14 cellular contexts compared by ENCODE assay signal in genomic region chr12:112422531-112422930, GRCh38. TPM values are rescaled to one million over a fixed set of nuclear protein-coding genes. Genes with fewer than 3 reads are reported as not detected.
A peak's percentile ranks its signal among the peaks of the same experiment; 100 is the strongest.
DNase-seq lines count a peak whose midpoint lies in the region; ATAC-seq and TF ChIP-seq lines count a peak whose summit lies in the region.
"Had no signal": no experiment of that assay in that cellular context is flagged by ENCODE, and none has a peak within 500 bp of the region (broad histone marks: within the 10 kb centered on the region; RNA-seq: fewer than 3 reads in every experiment).

No MANE protein-coding gene starts in this region.

- peak overlapping the region; percentile 39 for H3K27ac Mint-ChIP-seq in neural progenitor cell
- H3K27ac Mint-ChIP-seq in activated CD8-positive, alpha-beta T cell treated with anti-CD3 and anti-CD28 coated beads, Interleukin-2, amount 10 ng/mL, durations not matched to agents 7 days and 5 days = no peak overlapping the region
- H3K27ac Mint-ChIP-seq: activated CD4-positive, alpha-beta T cell treated with anti-CD3 and anti-CD28 coated beads, Interleukin-2, amount 10 ng/mL, durations not matched to agents 7 days and 5 days had no signal

- H3K79me2 ChIP-seq in Loucy (ENCODE audit: insufficient read depth, low read length) = peaks cover 87% of the 10 kb centered on the region
- peaks cover 96% of the 10 kb centered on the region for H3K79me2 ChIP-seq in neural progenitor cell (ENCODE audit: low read depth)

- no peak overlapping the region for H3K27ac ChIP-seq in neural progenitor cell
- H3K27ac ChIP-seq: SK-N-MC had no signal

- peak overlapping the region; percentile 39 for H3K9ac ChIP-seq in Loucy (ENCODE audit: low read depth, low read length, poor library complexity, severe bottlenecking)
- H3K9ac ChIP-seq in neural progenitor cell = no peak overlapping the region

- H3K9me3 Mint-ChIP-seq in neural progenitor cell = no peaks in the 10 kb centered on the region
- no peaks in the 10 kb centered on the region for H3K9me3 Mint-ChIP-seq in activated CD8-positive, alpha-beta T cell treated with anti-CD3 and anti-CD28 coated beads, Interleukin-2, amount 10 ng/mL, durations not matched to agents 7 days and 5 days (ENCODE audit: insufficient read depth)
- H3K9me3 Mint-ChIP-seq: activated CD4-positive, alpha-beta T cell treated with anti-CD3 and anti-CD28 coated beads, Interleukin-2, amount 10 ng/mL, durations not matched to agents 7 days and 5 days; activated naive CD4-positive, alpha-beta T cell treated with anti-CD3 and anti-CD28 coated beads, Interleukin-2, amount 50 U/mL, for 72 hours had no signal

- TF ChIP-seq CTCF in Loucy (conservative IDR thresholded peaks at IDR 0.05; ENCODE audit: low read length) (no peak), fibroblast of the aortic adventitia (IDR thresholded peaks at IDR 0.05; ENCODE audit: insufficient read depth, low read length) (no peak), neural progenitor cell (IDR thresholded peaks at IDR 0.05) (no peak)

- peak overlapping the region; percentile 91 for H3K4me2 ChIP-seq in Loucy (ENCODE audit: low read depth, low read length, poor library complexity, severe bottlenecking)
- no peak overlapping the region for H3K4me2 ChIP-seq in neural progenitor cell

- H3K27me3 Mint-ChIP-seq in neural progenitor cell (ENCODE audit: insufficient read depth, low read depth) = peaks cover 2% of the 10 kb centered on the region
- H3K27me3 Mint-ChIP-seq in activated CD8-positive, alpha-beta T cell treated with anti-CD3 and anti-CD28 coated beads, Interleukin-2, amount 10 ng/mL, durations not matched to agents 7 days and 5 days (ENCODE audit: low read depth) = no peaks in the 10 kb centered on the region
- H3K27me3 Mint-ChIP-seq: activated CD4-positive, alpha-beta T cell treated with anti-CD3 and anti-CD28 coated beads, Interleukin-2, amount 10 ng/mL, durations not matched to agents 7 days and 5 days had no signal

- H3K4me1 Mint-ChIP-seq in neural progenitor cell = peaks cover 15% of the 10 kb centered on the region
- peaks cover 39% of the 10 kb centered on the region for H3K4me1 Mint-ChIP-seq in activated CD8-positive, alpha-beta T cell treated with anti-CD3 and anti-CD28 coated beads, Interleukin-2, amount 10 ng/mL, durations not matched to agents 7 days and 5 days (ENCODE audit: low read depth)

- CTCF ChIA-PET in activated CD8-positive, alpha-beta T cell treated with anti-CD3 and anti-CD28 coated beads, Interleukin-2, amount 10 ng/mL, durations not matched to agents 7 days and 5 days (lab: Charles Lee) = interaction anchor here (1.1 kb wide), 1 partner anchor 12 kb away, joined by 4 read pairs; no protein-coding TSS in a partner anchor

- peaks cover 42% of the 10 kb centered on the region for H3K4me1 ChIP-seq in Loucy (ENCODE audit: insufficient read depth, low read length, poor library complexity, severe bottlenecking)
- H3K4me1 ChIP-seq in neural progenitor cell = peaks cover 6% of the 10 kb centered on the region
- H3K4me1 ChIP-seq: BE2C had no signal

- no peaks in the 10 kb centered on the region for H3K36me3 ChIP-seq in Loucy (ENCODE audit: insufficient read depth, low read length)
- H3K36me3 ChIP-seq in neural progenitor cell = no peaks in the 10 kb centered on the region
- H3K36me3 ChIP-seq: BE2C had no signal

- peaks cover 2% of the 10 kb centered on the region for H3K36me3 Mint-ChIP-seq in neural progenitor cell
- H3K36me3 Mint-ChIP-seq in activated CD8-positive, alpha-beta T cell treated with anti-CD3 and anti-CD28 coated beads, Interleukin-2, amount 10 ng/mL, durations not matched to agents 7 days and 5 days (ENCODE audit: low read depth) = peaks cover 20% of the 10 kb centered on the region

- H2AFZ ChIP-seq in Loucy (ENCODE audit: low read length) = no peak overlapping the region
- no peak overlapping the region for H2AFZ ChIP-seq in neural progenitor cell (replicated peaks)

- H3K4me3 ChIP-seq in Loucy (ENCODE audit: low read length, poor library complexity, severe bottlenecking) (peak overlapping the region; percentile 94), fibroblast of the aortic adventitia (ENCODE audit: low read depth, low read length) (no peak overlapping the region), neural progenitor cell (no peak overlapping the region)

- DNase-seq in AG08395 (ENCODE audit: low spot score) (peak; percentile 38), fibroblast of the aortic adventitia (ENCODE audit: low read depth) (peak; percentile 21), neural progenitor cell (ENCODE audit: low spot score) (no peak), NOMO-1 treated with dmso at 0.1 percent for 144 hours (lab: John Stamatoyannopoulos, UW; ENCODE audit: unreplicated experiment) (no peak), SHP77 (lab: John Stamatoyannopoulos, UW) (no peak)
- no peak for DNase-seq in activated CD8-positive, alpha-beta T cell treated with anti-CD3 and anti-CD28 coated beads, Interleukin-2, amount 10 ng/mL, durations not matched to agents 7 days and 5 days
- DNase-seq: activated CD4-positive, alpha-beta T cell treated with anti-CD3 and anti-CD28 coated beads, Interleukin-2, amount 10 ng/mL, durations not matched to agents 7 days and 5 days; BE2C; GF-D8; NCI-H524 had no signal

- H3F3A ChIP-seq in Loucy (ENCODE audit: low read depth) = no peaks in the 10 kb centered on the region
- peaks cover 8% of the 10 kb centered on the region for H3F3A ChIP-seq in neural progenitor cell (ENCODE audit: low read depth)

- H3K4me3 Mint-ChIP-seq in neural progenitor cell = no peak overlapping the region
- no peak overlapping the region for H3K4me3 Mint-ChIP-seq in activated CD8-positive, alpha-beta T cell treated with anti-CD3 and anti-CD28 coated beads, Interleukin-2, amount 10 ng/mL, durations not matched to agents 7 days and 5 days
- H3K4me3 Mint-ChIP-seq: activated CD4-positive, alpha-beta T cell treated with anti-CD3 and anti-CD28 coated beads, Interleukin-2, amount 10 ng/mL, durations not matched to agents 7 days and 5 days had no signal

- no peak for ATAC-seq in activated CD8-positive, alpha-beta T cell treated with anti-CD3 and anti-CD28 coated beads, Interleukin-2, amount 10 ng/mL, durations not matched to agents 7 days and 5 days
- ATAC-seq in HG02938 (IDR thresholded peaks at IDR 0.05; ENCODE audit: unreplicated experiment) = no peak
- ATAC-seq: activated naive CD4-positive, alpha-beta T cell treated with anti-CD3 and anti-CD28 coated beads, Interleukin-2, amount 50 U/mL, for 72 hours had no signal

- H3K9me2 ChIP-seq in Loucy (replicated peaks; ENCODE audit: low read depth, low read length) = no peaks in the 10 kb centered on the region

- H3K27me3 ChIP-seq in Loucy (ENCODE audit: insufficient read depth, low read length, poor library complexity, severe bottlenecking) (no peaks in the 10 kb centered on the region), neural progenitor cell (no peaks in the 10 kb centered on the region)
- H3K27me3 ChIP-seq: BE2C had no signal

- POLR2A ChIA-PET in activated CD8-positive, alpha-beta T cell treated with anti-CD3 and anti-CD28 coated beads, Interleukin-2, amount 10 ng/mL, durations not matched to agents 7 days and 5 days (lab: Charles Lee) = interaction anchor here (0.6 kb wide), 1 partner anchor 23 kb away, joined by 5 read pairs; no protein-coding TSS in a partner anchor

- H3K9me3 ChIP-seq in Loucy (ENCODE audit: insufficient read depth, low read depth, low read length) (no peaks in the 10 kb centered on the region), neural progenitor cell (ENCODE audit: low read depth) (no peaks in the 10 kb centered on the region)
- H3K9me3 ChIP-seq: BE2C had no signal

- H4K20me1 ChIP-seq in Loucy (ENCODE audit: insufficient read depth, low read length, poor library complexity, severe bottlenecking) (peaks cover 53% of the 10 kb centered on the region), neural progenitor cell (ENCODE audit: low read depth) (peaks cover 61% of the 10 kb centered on the region)

RNA-seq across cellular contexts. Expression of gene PTPN11, which starts 3.8 kb away (rescaled TPM):
- total RNA-seq in fibroblast of the aortic adventitia (ENCODE audit: low replicate concordance) (112 and 133 TPM in 2 replicates), neural progenitor cell (ENCODE audit: low replicate concordance) (67.5 and 85.2 TPM in 2 replicates)
- total RNA-seq in activated CD8-positive, alpha-beta T cell treated with anti-CD3 and anti-CD28 coated beads, Interleukin-2, amount 10 ng/mL, durations not matched to agents 7 days and 5 days = 100 to 1,000 TPM; 106 to 112 TPM

RNA-seq across cellular contexts. Expression of gene RPL6, which starts 13.1 kb away (rescaled TPM):
- 1,546 and 1,914 TPM in 2 replicates for total RNA-seq in fibroblast of the aortic adventitia (ENCODE audit: low replicate concordance)
- total RNA-seq in neural progenitor cell (ENCODE audit: low replicate concordance) = 3,234 and 3,685 TPM in 2 replicates
- 1,000 to 10,000 TPM; 1,104 to 1,130 TPM for total RNA-seq in activated CD8-positive, alpha-beta T cell treated with anti-CD3 and anti-CD28 coated beads, Interleukin-2, amount 10 ng/mL, durations not matched to agents 7 days and 5 days

RNA-seq across cellular contexts. Expression of gene HECTD4, which starts 40.3 kb away (rescaled TPM):
- total RNA-seq in fibroblast of the aortic adventitia (ENCODE audit: low replicate concordance) (14.1 and 22.1 TPM in 2 replicates), neural progenitor cell (ENCODE audit: low replicate concordance) (11.0 and 16.8 TPM in 2 replicates)
- 10 to 100 TPM; 39.3 to 47.8 TPM for total RNA-seq in activated CD8-positive, alpha-beta T cell treated with anti-CD3 and anti-CD28 coated beads, Interleukin-2, amount 10 ng/mL, durations not matched to agents 7 days and 5 days

Comparison
In these comparisons a context has a peak if more than half of its experiments do, and no peak if none do; other contexts are left out.
1. DNase-seq: peak in AG08395 (single experiment) and fibroblast of the aortic adventitia (single experiment); none in neural progenitor cell (single experiment), NOMO-1 treated with dmso at 0.1 percent for 144 hours (single experiment), SHP77 (0 of 2) and activated CD8-positive, alpha-beta T cell treated with anti-CD3 and anti-CD28 coated beads, Interleukin-2, amount 10 ng/mL, durations not matched to agents 7 days and 5 days (single experiment).